ENCODE assay signal across 13 cellular contexts in the genomic region with DNA sequence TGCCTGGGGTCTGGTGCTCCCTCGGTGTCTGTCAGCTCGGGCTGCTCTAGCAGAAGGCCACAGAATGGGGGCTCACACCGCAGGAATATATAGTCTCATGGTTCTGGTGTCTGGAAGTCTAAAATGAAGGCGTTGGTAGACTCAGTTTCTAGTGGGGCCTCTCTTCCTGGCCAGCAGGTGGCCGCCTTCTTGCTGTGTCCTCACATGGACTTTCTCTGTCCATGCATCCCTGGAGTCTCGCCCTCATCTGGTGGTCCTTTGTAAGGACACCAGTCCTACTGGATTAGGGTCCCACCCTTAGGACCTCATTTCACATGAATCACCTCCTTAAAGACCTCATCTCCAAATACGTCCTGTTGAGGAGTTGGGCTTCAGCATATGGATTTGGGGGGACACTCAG.
DNase-seq lines count a peak whose midpoint lies in the region; ATAC-seq and TF ChIP-seq lines count a peak whose summit lies in the region.
"Had no signal": no experiment of that assay in that cellular context is flagged by ENCODE, and none has a peak within 500 bp of the region (broad histone marks: within the 10 kb centered on the region; RNA-seq: fewer than 3 reads in every experiment).

No MANE protein-coding gene starts in this region.

- H3K9me3 ChIP-seq in mucosa of descending colon (no peaks in the 10 kb centered on the region), Karpas-422 (ENCODE audit: low read length) (no peaks in the 10 kb centered on the region)

- no peak overlapping the region for H3K4me2 ChIP-seq in Karpas-422 (ENCODE audit: low read depth, low read length, poor library complexity, severe bottlenecking)

- intact Hi-C loops in mucosa of descending colon (cut with DNase I, micrococcal nuclease) = no loop called here
- intact Hi-C loops in head of caudate nucleus (cut with DNase I) = no loop called here

- peak; percentile 55 for ATAC-seq in mucosa of descending colon

- no peaks in the 10 kb centered on the region for H3K79me2 ChIP-seq in Karpas-422 (ENCODE audit: low read length)

- H4K20me1 ChIP-seq in Karpas-422 (ENCODE audit: insufficient read depth, low read depth, low read length) = no peaks in the 10 kb centered on the region

- no peak for TF ChIP-seq CTCF in mucosa of descending colon (IDR thresholded peaks at IDR 0.05)

- H3K4me1 ChIP-seq in mucosa of descending colon (ENCODE audit: low read depth) (no peaks in the 10 kb centered on the region), Karpas-422 (ENCODE audit: low read length) (no peaks in the 10 kb centered on the region)

- DNase-seq in Daoy (ENCODE audit: low read depth) (peak; percentile 29), cerebellar cortex (ENCODE audit: low spot score) (peak; percentile 31), mucosa of descending colon (peak in 1 of 3 donors; percentile 25), NCI-H1694 treated with DMSO at 0.1 percent for 48 hours (lab: John Stamatoyannopoulos, UW) (no peak), Karpas-422 (no peak), DMS153 treated with DMSO at 0.1 percent for 48 hours (lab: John Stamatoyannopoulos, UW; ENCODE audit: unreplicated experiment) (no peak), head of caudate nucleus (no peak)
- DNase-seq in Jurkat, Clone E6-1 (ENCODE audit: low read depth, low spot score) = peak; percentile 9
- DNase-seq: activated T-cell treated with anti-CD3 and anti-CD28 coated beads for 4 hours, GDM1, islet precursor cell, MV-4-11 had no signal

- no peaks in the 10 kb centered on the region for H3K9me2 ChIP-seq in Karpas-422 (replicated peaks; ENCODE audit: insufficient read depth, low read length)

- no peak overlapping the region for H2AFZ ChIP-seq in Karpas-422 (ENCODE audit: low read length)

- no peak overlapping the region for H3K9ac ChIP-seq in Karpas-422 (ENCODE audit: low read length)

- no peak overlapping the region for H3K4me3 ChIP-seq in Jurkat, Clone E6-1 (ENCODE audit: low read length)
- H3K4me3 ChIP-seq in mucosa of descending colon (no peak overlapping the region), Karpas-422 (ENCODE audit: low read length) (no peak overlapping the region)
- H3K4me3 ChIP-seq: dorsolateral prefrontal cortex had no signal

- no peaks in the 10 kb centered on the region for H3K27me3 ChIP-seq in Karpas-422 (ENCODE audit: low read length)

- no peak overlapping the region for H3K27ac ChIP-seq in Karpas-422 (ENCODE audit: low read length)
- H3K27ac ChIP-seq: dorsolateral prefrontal cortex had no signal

- H3K36me3 ChIP-seq in mucosa of descending colon (ENCODE audit: low read depth) = no peaks in the 10 kb centered on the region
- no peaks in the 10 kb centered on the region for H3K36me3 ChIP-seq in Karpas-422 (ENCODE audit: insufficient read depth, low read length)

Comparison
In these comparisons a context has a peak if more than half of its experiments do, and no peak if none do; other contexts are left out.
1. DNase-seq: peak in Daoy (single experiment), Jurkat, Clone E6-1 (single experiment) and cerebellar cortex (single experiment); none in NCI-H1694 treated with DMSO at 0.1 percent for 48 hours (single experiment), Karpas-422 (single experiment), DMS153 treated with DMSO at 0.1 percent for 48 hours (single experiment) and head of caudate nucleus (0 of 42).